In the genomic region with DNA sequence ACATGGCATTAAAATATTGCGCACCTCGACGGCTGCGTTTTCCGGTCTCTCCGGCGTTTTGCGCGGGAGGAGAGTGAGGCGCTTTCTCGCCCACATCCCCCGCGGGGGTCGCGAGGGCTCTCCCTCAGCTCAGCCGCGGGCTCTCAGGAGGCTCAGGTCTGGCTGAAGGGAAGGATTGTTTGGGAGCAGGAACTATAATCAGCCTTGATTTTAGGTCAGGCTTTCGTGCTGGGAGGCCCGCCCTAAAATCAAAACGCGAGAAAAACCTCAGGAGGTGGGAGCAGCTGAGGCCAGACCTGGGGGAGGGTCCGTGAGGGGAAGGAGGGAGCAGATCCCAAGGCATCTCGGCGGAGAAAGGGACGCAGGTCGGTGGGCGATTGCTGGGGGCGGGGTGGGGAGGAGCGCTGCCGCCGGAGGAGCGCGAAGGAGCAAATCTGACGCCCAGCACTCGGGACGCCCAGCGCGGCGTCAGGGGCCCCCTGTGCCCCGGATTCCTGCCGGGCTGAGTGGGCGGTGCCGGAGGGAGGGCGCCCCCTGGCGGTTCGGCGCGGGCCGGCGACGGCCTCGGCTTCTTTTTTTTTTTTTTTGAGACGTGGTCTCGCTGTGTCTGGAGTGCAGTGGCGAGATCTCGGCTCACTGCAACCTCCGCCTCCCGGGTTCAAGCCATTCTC, we compare ENCODE assay signal across 8 cellular contexts. TPM values are rescaled to one million over a fixed set of nuclear protein-coding genes. Genes with fewer than 3 reads are reported as not detected.
DNase-seq lines count a peak whose midpoint lies in the region; ATAC-seq, FAIRE-seq and TF ChIP-seq lines count a peak whose summit lies in the region.

No MANE protein-coding gene starts in this region.

- no peaks in the 10 kb centered on the region for H4K20me1 ChIP-seq in endothelial cell of umbilical vein (replicated peaks; ENCODE audit: control insufficient read depth, extremely low read depth, insufficient read depth, low read length)

- no peak for ATAC-seq in HG03135 (IDR thresholded peaks at IDR 0.05; ENCODE audit: unreplicated experiment)

- POLR2A ChIA-PET in endothelial cell of umbilical vein (lab: Charles Lee): no interaction called here

- peak overlapping the region; percentile 91 for H3K27ac Mint-ChIP-seq in mesothelial cell of epicardium

- dilution Hi-C loops in endothelial cell of umbilical vein (cut with MboI; ENCODE audit: extremely low pct_ligation_motif_present, low sequenced_read_pairs): no loop called here

- peak overlapping the region; percentile 41 to 76 (median 72) for H3K4me3 ChIP-seq in endothelial cell of umbilical vein (replicated peaks in 1 of 3; ENCODE audit: insufficient read depth in 1 of 3, low read depth in 1 of 3, low read length in 3 of 3)

- H2AFZ ChIP-seq in endothelial cell of umbilical vein (ENCODE audit: low read depth, low read length): peak overlapping the region; percentile 99

- CTCF ChIA-PET in endothelial cell of umbilical vein (lab: Charles Lee): interaction anchor here (0.6 to 3.3 kb wide), 15 partner anchors 11 to 713 kb away, joined by 3 to 11 read pairs (median 4); partner anchors contain the start of genes RASGEF1C and RNF130

- no peak overlapping the region for H3K27ac ChIP-seq in 22Rv1
- H3K27ac ChIP-seq in endothelial cell of umbilical vein (ENCODE audit: insufficient read depth, low read depth, low read length): peak overlapping the region; percentile 49

- TF ChIP-seq CTCF in 22Rv1 (IDR thresholded peaks at IDR 0.05) (peak; percentile 93), GM13977 (IDR thresholded peaks at IDR 0.05; ENCODE audit: extremely low read depth, insufficient read depth, missing control alignments) (peak; percentile 79), endothelial cell of umbilical vein (IDR thresholded peaks at IDR 0.05; ENCODE audit: extremely low read depth in 1 of 2, insufficient read depth in 1 of 2, low read depth in 1 of 2, low read length in 2 of 2) (peak; percentile 79 to 85), mesothelial cell of epicardium (IDR thresholded peaks at IDR 0.05; ENCODE audit: unreplicated experiment) (peak; percentile 99)

- in situ Hi-C loops in GM13977 (cut with MboI; ENCODE audit: low pct_unique_long_range_greater_than_20kb, low sequenced_read_pairs, unreplicated experiment): no loop called here

- peak; percentile 66 for DNase-seq in GM13977 (ENCODE audit: low spot score)
- DNase-seq in NCI-H69 (lab: John Stamatoyannopoulos, UW): peak; percentile 89
- DNase-seq in activated CD8-positive, alpha-beta memory T cell treated with anti-CD3 and anti-CD28 coated beads, Interleukin-2, amount 50 U/mL, for 1 hour (ENCODE audit: extremely low read depth): peak; percentile 40
- DNase-seq in endothelial cell of umbilical vein (ENCODE audit: low read depth, low spot score): peak; percentile 77
- peak; percentile 75 to 90 for DNase-seq in mesothelial cell of epicardium (ENCODE audit: low spot score in 2 of 2, unreplicated experiment in 2 of 2)
- DNase-seq in stimulated activated CD8-positive, alpha-beta memory T cell treated with anti-CD3 and anti-CD28 coated beads, Interleukin-15, amount 100 ng/mL, for 4 hours (ENCODE audit: low read depth in 2 of 2): peak; percentile 47 to 62

- peak overlapping the region; percentile 94 for H3K9ac ChIP-seq in endothelial cell of umbilical vein (replicated peaks; ENCODE audit: extremely low read depth, insufficient read depth, low read length)

- peak overlapping the region; percentile 81 for H3K4me3 Mint-ChIP-seq in mesothelial cell of epicardium

- no peaks in the 10 kb centered on the region for H3K9me3 ChIP-seq in endothelial cell of umbilical vein (replicated peaks; ENCODE audit: control insufficient read depth, insufficient read depth, low read length)

- no TSS peak for BruUV-seq in endothelial cell of umbilical vein (replicated peaks; lab: Mats Ljungman, UMichigan)

- no peaks in the 10 kb centered on the region for H3K36me3 ChIP-seq in endothelial cell of umbilical vein (ENCODE audit: control insufficient read depth in 2 of 2, extremely low read depth in 1 of 2, insufficient read depth in 2 of 2, low read length in 2 of 2)

- H3K4me1 ChIP-seq in endothelial cell of umbilical vein (ENCODE audit: control insufficient read depth, extremely low read depth, insufficient read depth, low read length): peaks cover 4% of the 10 kb centered on the region

- H3K4me1 Mint-ChIP-seq in mesothelial cell of epicardium: peaks cover 20% of the 10 kb centered on the region

- H3K79me2 ChIP-seq in endothelial cell of umbilical vein (ENCODE audit: control insufficient read depth, insufficient read depth, low read length): no peaks in the 10 kb centered on the region

- no peak for TF ChIP-seq POLR2A in endothelial cell of umbilical vein (IDR thresholded peaks at IDR 0.05; ENCODE audit: low read depth, low read length)

- no peaks in the 10 kb centered on the region for H3K9me1 ChIP-seq in endothelial cell of umbilical vein (replicated peaks; ENCODE audit: control insufficient read depth, extremely low read depth, insufficient read depth, low read length)

- intact Hi-C loops in endothelial cell of umbilical vein (cut with micrococcal nuclease): loop anchor here (1.0 to 10.0 kb wide), 8 partner anchors 19 to 535 kb away; partner anchors contain the start of genes MRNIP, RNF130 and RUFY1

- H3K4me2 ChIP-seq in endothelial cell of umbilical vein (ENCODE audit: insufficient read depth, low read length): peak overlapping the region; percentile 88

- H3K27me3 ChIP-seq in endothelial cell of umbilical vein (ENCODE audit: control insufficient read depth in 2 of 2, insufficient read depth in 2 of 2, low read length in 2 of 2): peaks cover 1 to 4% of the 10 kb centered on the region in 2 experiments

- no peaks in the 10 kb centered on the region for H3K27me3 Mint-ChIP-seq in mesothelial cell of epicardium (ENCODE audit: low read depth)

- no peaks in the 10 kb centered on the region for H3K9me3 Mint-ChIP-seq in mesothelial cell of epicardium

- peak; percentile 91 for FAIRE-seq in endothelial cell of umbilical vein (lab: Jason Lieb, UNC)

- H3K36me3 Mint-ChIP-seq in mesothelial cell of epicardium: no peaks in the 10 kb centered on the region

TF ChIP-seq in endothelial cell of umbilical vein, 7 proteins besides CTCF, POLR2A, EP300 and RAD21:
- no peak for TF ChIP-seq JUN (IDR thresholded peaks at IDR 0.05; ENCODE audit: borderline replicate concordance, insufficient read depth, insufficient read length, low read depth)
- peak; percentile 55 for TF ChIP-seq POLR2AphosphoS5 (IDR thresholded peaks at IDR 0.05; ENCODE audit: insufficient read depth, low read depth, low read length)
- TF ChIP-seq EZH2 (IDR thresholded peaks at IDR 0.05; ENCODE audit: borderline replicate concordance, low read depth, low read length, severe bottlenecking): no peak

RNA-seq across cellular contexts. Expression of gene RNF130, which starts 18.7 kb away (rescaled TPM):
- total RNA-seq in endothelial cell of umbilical vein: 43.0 and 44.0 TPM in 2 replicates
- 43.1 and 45.2 TPM in 2 replicates for polyA plus RNA-seq in endothelial cell of umbilical vein
- 47.2 and 49.3 TPM in 2 replicates for polyA plus RNA-seq in endothelial cell of umbilical vein (2011; cell fraction: cytosol; rRNA removed)
- 40.6 and 41.0 TPM in 2 replicates for polyA plus RNA-seq in endothelial cell of umbilical vein (2011; cell fraction: nucleus; rRNA removed)
- polyA plus RNA-seq in endothelial cell of umbilical vein (2012): 35.8 and 40.5 TPM in 2 replicates
- 29.3 and 35.4 TPM in 2 replicates for polyA minus RNA-seq in endothelial cell of umbilical vein
- polyA minus RNA-seq in endothelial cell of umbilical vein (2011; cell fraction: cytosol; rRNA and poly(A)+ RNA removed): 11.5 TPM
- 30.5 and 41.8 TPM in 2 replicates for polyA minus RNA-seq in endothelial cell of umbilical vein (2011; cell fraction: nucleus; rRNA and poly(A)+ RNA removed)
- total RNA-seq in mesothelial cell of epicardium: 44.9 to 46.8 TPM (median 44.9 TPM) in 3 replicates
